In genomic region chr7:105284014-105284413, GRCh38 we compare ENCODE assay signal across 10 cellular contexts.
"Had no signal": no experiment of that assay in that cellular context is flagged by ENCODE, and none has a peak within 500 bp of the region (broad histone marks: within the 10 kb centered on the region; RNA-seq: fewer than 3 reads in every experiment).

No MANE protein-coding gene starts in this region.

- H3K4me2 ChIP-seq: KMS-11 had no signal

- H2AFZ ChIP-seq: GM23248 had no signal

- H3K4me3 Mint-ChIP-seq: H9 had no signal

- H3K9ac ChIP-seq: GM23248, KMS-11 had no signal

- FAIRE-seq: H54, HTR-8/SVneo had no signal

- H3K4me3 ChIP-seq: GM23248 had no signal

- DNase-seq: GM23248, GOT3, H9, HCEC 1CT, IMR-90, KBM-7 had no signal

- H3K27ac ChIP-seq: GM23248, HL-60, KMS-11 had no signal
